ENCODE assay signal across 16 cellular contexts in genomic region chr3:14861451-14862302, GRCh38. TPM values are rescaled to one million over a fixed set of nuclear protein-coding genes. Genes with fewer than 3 reads are reported as not detected.
DNase-seq lines count a peak whose midpoint lies in the region; ATAC-seq and TF ChIP-seq lines count a peak whose summit lies in the region.
"Had no signal": no experiment of that assay in that cellular context is flagged by ENCODE, and none has a peak within 500 bp of the region (broad histone marks: within the 10 kb centered on the region; RNA-seq: fewer than 3 reads in every experiment).

No MANE protein-coding gene starts in this region.

- CTCF ChIA-PET in HCT116 (lab: Charles Lee), result no interaction called here

- H3K9me3 Mint-ChIP-seq in activated naive CD8-positive, alpha-beta T cell treated with anti-CD3 and anti-CD28 coated beads for 36 hours, result no peaks in the 10 kb centered on the region

- H3K4me3 Mint-ChIP-seq in activated naive CD8-positive, alpha-beta T cell treated with anti-CD3 and anti-CD28 coated beads for 36 hours, result no peak overlapping the region

- H3K4me3 ChIP-seq in HCT116 (replicated peaks in 1 of 2; ENCODE audit: low read depth in 1 of 2, low read length in 2 of 2) (no peak overlapping the region), left lung (no peak overlapping the region), sigmoid colon (no peak overlapping the region), foreskin fibroblast (ENCODE audit: low read depth in 1 of 2, low read length in 2 of 2) (no peak overlapping the region)
- H3K4me3 ChIP-seq: cardiac muscle cell, ovary had no signal

- TF ChIP-seq CTCF in HCT116 (IDR thresholded peaks at IDR 0.05 in 2 of 3, conservative IDR thresholded peaks at IDR 0.05 in 1 of 3; ENCODE audit: borderline replicate concordance in 1 of 3, insufficient read depth in 1 of 3, low read depth in 2 of 3, low read length in 2 of 3) (no peak), left lung (IDR thresholded peaks at IDR 0.05) (no peak), sigmoid colon (IDR thresholded peaks at IDR 0.05) (no peak), foreskin fibroblast (IDR thresholded peaks at IDR 0.05; ENCODE audit: low read depth, low read length) (no peak)

- no peaks in the 10 kb centered on the region for H3K79me2 ChIP-seq in HCT116 (ENCODE audit: insufficient read depth, low read length)

- no peak for TF ChIP-seq EP300 in sigmoid colon (IDR thresholded peaks at IDR 0.05)

- 76 to 79% methylated on average over 8 of the region's 8 CpGs for WGBS in sigmoid colon, 2 donors

- H3K27ac ChIP-seq in HCT116 (ENCODE audit: low read depth, low read length) (no peak overlapping the region), angular gyrus (ENCODE audit: low read depth, low read length) (peak overlapping the region; percentile 45), left lung (peak overlapping the region; percentile 14 to 65), sigmoid colon (peak overlapping the region; percentile 14 to 53 (median 34))
- H3K27ac ChIP-seq: cardiac muscle cell, ovary had no signal

- TF ChIP-seq RAD21 in HCT116 (IDR thresholded peaks at IDR 0.05; ENCODE audit: low read depth), result no peak

- no peaks in the 10 kb centered on the region for H4K20me1 ChIP-seq in HCT116 (ENCODE audit: insufficient read depth)

- POLR2A ChIA-PET in HCT116 (lab: Charles Lee), result no interaction called here

- no peak overlapping the region for H3K4me2 ChIP-seq in HCT116 (ENCODE audit: low read length)

- BruUV-seq in HCT116 (replicated peaks; lab: Mats Ljungman, UMichigan), result no TSS peak

- H3K27me3 Mint-ChIP-seq in activated naive CD8-positive, alpha-beta T cell treated with anti-CD3 and anti-CD28 coated beads for 36 hours, result no peaks in the 10 kb centered on the region

- no peaks in the 10 kb centered on the region for H3K36me3 ChIP-seq in HCT116 (ENCODE audit: control insufficient read depth in 1 of 2, insufficient read depth in 2 of 2, low read length in 2 of 2)
- H3K36me3 ChIP-seq in left lung, result peaks cover 0 to 16% of the 10 kb centered on the region in 2 donors
- no peaks in the 10 kb centered on the region for H3K36me3 ChIP-seq in sigmoid colon
- H3K36me3 ChIP-seq: cardiac muscle cell, ovary had no signal

- no peak overlapping the region for H3K27ac Mint-ChIP-seq in activated naive CD8-positive, alpha-beta T cell treated with anti-CD3 and anti-CD28 coated beads for 36 hours

- peaks cover 16% of the 10 kb centered on the region; the same call in 1 of the 2 replicates for H3K27me3 ChIP-seq in HCT116 (ENCODE audit: insufficient read depth, low read length)
- peaks cover 0 to 3% of the 10 kb centered on the region in 2 donors for H3K27me3 ChIP-seq in left lung
- no peaks in the 10 kb centered on the region for H3K27me3 ChIP-seq in sigmoid colon
- H3K27me3 ChIP-seq: cardiac muscle cell, ovary had no signal

- DNase-seq in HCT116 (ENCODE audit: low read depth, low spot score) (no peak), left lung (no peak), sigmoid colon (no peak), foreskin fibroblast (no peak)
- no peak for DNase-seq in activated naive CD8-positive, alpha-beta T cell treated with anti-CD3 and anti-CD28 coated beads for 36 hours
- DNase-seq: activated CD4-positive, alpha-beta T cell treated with anti-CD3 and anti-CD28 coated beads for 1 hour; NCI-H82; ovary; stimulated activated CD8-positive, alpha-beta memory T cell treated with anti-CD3 and anti-CD28 coated beads, Interleukin-4, amount 100 ng/mL, for 48 hours; T-helper 9 cell had no signal

- H3K9me2 ChIP-seq in HCT116 (ENCODE audit: insufficient read depth), result no peaks in the 10 kb centered on the region

- TF ChIP-seq POLR2A in HCT116 (IDR thresholded peaks at IDR 0.05; ENCODE audit: borderline replicate concordance, extremely low read depth, insufficient read depth, insufficient read length) (no peak), sigmoid colon (IDR thresholded peaks at IDR 0.05) (no peak)

- no peaks in the 10 kb centered on the region for H3K4me1 Mint-ChIP-seq in activated naive CD8-positive, alpha-beta T cell treated with anti-CD3 and anti-CD28 coated beads for 36 hours

- H2AFZ ChIP-seq in HCT116 (ENCODE audit: low read depth, low read length, poor library complexity, severe bottlenecking), result no peak overlapping the region

- H3K36me3 Mint-ChIP-seq in activated naive CD8-positive, alpha-beta T cell treated with anti-CD3 and anti-CD28 coated beads for 36 hours, result no peaks in the 10 kb centered on the region

- 0 out of 2 replicates have a peak, but pooled peaks have one; percentile 14 for ATAC-seq in HCT116
- peak; percentile 12 for ATAC-seq in left lung
- ATAC-seq in GM21423 (IDR thresholded peaks at IDR 0.05; ENCODE audit: unreplicated experiment), result no peak
- ATAC-seq in GM21825 (IDR thresholded peaks at IDR 0.05; ENCODE audit: unreplicated experiment), result no peak

- H3K4me1 ChIP-seq in HCT116 (ENCODE audit: control insufficient read depth in 1 of 2, insufficient read depth in 2 of 2, low read length in 2 of 2) (no peaks in the 10 kb centered on the region), left lung (peaks cover 8 to 20% of the 10 kb centered on the region in 2 donors), sigmoid colon (peaks cover 0 to 8% (median 2%) of the 10 kb centered on the region in 4 donors)

- intact Hi-C loops in HCT116 (cut with micrococcal nuclease), result no loop called here
- intact Hi-C loops in left lung (cut with DNase I), result no loop called here
- intact Hi-C loops in sigmoid colon (cut with DNase I), result no loop called here

- H3K9ac ChIP-seq in HCT116 (ENCODE audit: low read length), result no peak overlapping the region

- H3K9me3 ChIP-seq in HCT116 (ENCODE audit: control insufficient read depth in 1 of 2, insufficient read depth in 1 of 2, low read depth in 1 of 2, low read length in 2 of 2) (no peaks in the 10 kb centered on the region), left lung (no peaks in the 10 kb centered on the region), sigmoid colon (no peaks in the 10 kb centered on the region)
- H3K9me3 ChIP-seq: ovary had no signal

- RAD21 ChIA-PET in HCT116 (lab: Charles Lee; ENCODE audit: low non-redundant PET in 1 of 2, low total read pairs in 2 of 2, uncharacterized antibody in 2 of 2, unreplicated experiment in 2 of 2), result no interaction called here

TF ChIP-seq in HCT116, 20 proteins besides CTCF, POLR2A, EP300 and RAD21 (continues in another document):
- no peak for TF ChIP-seq CBX3 (IDR thresholded peaks at IDR 0.05; ENCODE audit: low read depth)
- TF ChIP-seq SIN3A (IDR thresholded peaks at IDR 0.05; ENCODE audit: low read depth), result no peak
- no peak for TF ChIP-seq EGR1 (IDR thresholded peaks at IDR 0.05; ENCODE audit: low read depth)
- TF ChIP-seq JUND (IDR thresholded peaks at IDR 0.05), result no peak
- TF ChIP-seq CEBPB (IDR thresholded peaks at IDR 0.05; ENCODE audit: low read depth), result no peak
- no peak for TF ChIP-seq SRF (IDR thresholded peaks at IDR 0.05; ENCODE audit: low read depth)
- no peak for TF ChIP-seq MAX (IDR thresholded peaks at IDR 0.05)
- no peak for TF ChIP-seq EZH2phosphoT487 (IDR thresholded peaks at IDR 0.05; ENCODE audit: borderline replicate concordance)
- TF ChIP-seq YY1 (IDR thresholded peaks at IDR 0.05; ENCODE audit: extremely low read depth, insufficient replicate concordance, low read depth, low read length), result no peak
- TF ChIP-seq SP1 (IDR thresholded peaks at IDR 0.05; ENCODE audit: low read depth), result no peak
- no peak for TF ChIP-seq ZNF274 (IDR thresholded peaks at IDR 0.05; ENCODE audit: low read depth, low read length)
- no peak for TF ChIP-seq POLR2AphosphoS5 (IDR thresholded peaks at IDR 0.05; ENCODE audit: low read depth, low read length)
- TF ChIP-seq FOSL1 (IDR thresholded peaks at IDR 0.05; ENCODE audit: low read depth), result no peak
- TF ChIP-seq ATF3 (IDR thresholded peaks at IDR 0.05), result no peak
- TF ChIP-seq REST (IDR thresholded peaks at IDR 0.05; ENCODE audit: low read depth), result no peak
- TF ChIP-seq EZH2 (IDR thresholded peaks at IDR 0.05), result no peak
- TF ChIP-seq ELF1 (IDR thresholded peaks at IDR 0.05; ENCODE audit: borderline replicate concordance, low read depth), result no peak
- TF ChIP-seq ZFX (IDR thresholded peaks at IDR 0.05), result no peak

RNA-seq across cellular contexts. Expression of gene FGD5, which starts 42.9 kb away (rescaled TPM):
- total RNA-seq in HCT116 (2021; ENCODE audit: unreplicated experiment), result 0.22 TPM
- 0.01 TPM in 1 of 2 replicates, not detected in the other for polyA plus RNA-seq in HCT116 (2012)
- total RNA-seq in left lung, result 10 to 100 TPM; 25.4 to 48.7 TPM
- 10 to 100 TPM in 1 of 4 donors, 1 to 10 TPM in 3; 6.4 to 18.6 (median 7.6) TPM for total RNA-seq in sigmoid colon
- polyA plus RNA-seq in sigmoid colon, result 1 to 10 TPM; 2.1 to 5.5 (median 3.6) TPM
- total RNA-seq in activated naive CD8-positive, alpha-beta T cell treated with anti-CD3 and anti-CD28 coated beads for 36 hours, result under 1 TPM; 0.22 to 0.27 TPM
- total RNA-seq: myocyte, SK-MEL-5 had no signal

Comparison
In these comparisons a context has a peak if more than half of its experiments do, and no peak if none do; other contexts are left out.
1. ATAC-seq: peak in HCT116 (single experiment) and left lung (single experiment); none in GM21423 (single experiment) and GM21825 (single experiment).